1 cellular context compared by ENCODE assay signal in genomic region chr1:70410604-70411359, GRCh38.
TF ChIP-seq lines count a peak whose summit lies in the region.

TSS of gene CTH (plus strand) at chr1:70411268. CDS start at chr1:70411416, 148 bp downstream.

TF ChIP-seq in HEK293, 187 proteins besides CTCF, POLR2A, EP300 and RAD21 (continued from another document and continues in another):
- TF ChIP-seq, protein P1, sequence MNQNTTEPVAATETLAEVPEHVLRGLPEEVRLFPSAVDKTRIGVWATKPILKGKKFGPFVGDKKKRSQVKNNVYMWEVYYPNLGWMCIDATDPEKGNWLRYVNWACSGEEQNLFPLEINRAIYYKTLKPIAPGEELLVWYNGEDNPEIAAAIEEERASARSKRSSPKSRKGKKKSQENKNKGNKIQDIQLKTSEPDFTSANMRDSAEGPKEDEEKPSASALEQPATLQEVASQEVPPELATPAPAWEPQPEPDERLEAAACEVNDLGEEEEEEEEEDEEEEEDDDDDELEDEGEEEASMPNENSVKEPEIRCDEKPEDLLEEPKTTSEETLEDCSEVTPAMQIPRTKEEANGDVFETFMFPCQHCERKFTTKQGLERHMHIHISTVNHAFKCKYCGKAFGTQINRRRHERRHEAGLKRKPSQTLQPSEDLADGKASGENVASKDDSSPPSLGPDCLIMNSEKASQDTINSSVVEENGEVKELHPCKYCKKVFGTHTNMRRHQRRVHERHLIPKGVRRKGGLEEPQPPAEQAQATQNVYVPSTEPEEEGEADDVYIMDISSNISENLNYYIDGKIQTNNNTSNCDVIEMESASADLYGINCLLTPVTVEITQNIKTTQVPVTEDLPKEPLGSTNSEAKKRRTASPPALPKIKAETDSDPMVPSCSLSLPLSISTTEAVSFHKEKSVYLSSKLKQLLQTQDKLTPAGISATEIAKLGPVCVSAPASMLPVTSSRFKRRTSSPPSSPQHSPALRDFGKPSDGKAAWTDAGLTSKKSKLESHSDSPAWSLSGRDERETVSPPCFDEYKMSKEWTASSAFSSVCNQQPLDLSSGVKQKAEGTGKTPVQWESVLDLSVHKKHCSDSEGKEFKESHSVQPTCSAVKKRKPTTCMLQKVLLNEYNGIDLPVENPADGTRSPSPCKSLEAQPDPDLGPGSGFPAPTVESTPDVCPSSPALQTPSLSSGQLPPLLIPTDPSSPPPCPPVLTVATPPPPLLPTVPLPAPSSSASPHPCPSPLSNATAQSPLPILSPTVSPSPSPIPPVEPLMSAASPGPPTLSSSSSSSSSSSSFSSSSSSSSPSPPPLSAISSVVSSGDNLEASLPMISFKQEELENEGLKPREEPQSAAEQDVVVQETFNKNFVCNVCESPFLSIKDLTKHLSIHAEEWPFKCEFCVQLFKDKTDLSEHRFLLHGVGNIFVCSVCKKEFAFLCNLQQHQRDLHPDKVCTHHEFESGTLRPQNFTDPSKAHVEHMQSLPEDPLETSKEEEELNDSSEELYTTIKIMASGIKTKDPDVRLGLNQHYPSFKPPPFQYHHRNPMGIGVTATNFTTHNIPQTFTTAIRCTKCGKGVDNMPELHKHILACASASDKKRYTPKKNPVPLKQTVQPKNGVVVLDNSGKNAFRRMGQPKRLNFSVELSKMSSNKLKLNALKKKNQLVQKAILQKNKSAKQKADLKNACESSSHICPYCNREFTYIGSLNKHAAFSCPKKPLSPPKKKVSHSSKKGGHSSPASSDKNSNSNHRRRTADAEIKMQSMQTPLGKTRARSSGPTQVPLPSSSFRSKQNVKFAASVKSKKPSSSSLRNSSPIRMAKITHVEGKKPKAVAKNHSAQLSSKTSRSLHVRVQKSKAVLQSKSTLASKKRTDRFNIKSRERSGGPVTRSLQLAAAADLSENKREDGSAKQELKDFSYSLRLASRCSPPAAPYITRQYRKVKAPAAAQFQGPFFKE (tag by site-specific recombination; IDR thresholded peaks at IDR 0.05; ENCODE audit: borderline replicate concordance), result no peak
- TF ChIP-seq KLF9 (tag by site-specific recombination; IDR thresholded peaks at IDR 0.05; ENCODE audit: low read depth) (peak; percentile 57; the same call in 1 of the 2 replicates), ZNF311 (tag by site-specific recombination; IDR thresholded peaks at IDR 0.05; ENCODE audit: borderline replicate concordance) (no peak), ZNF138 (tag by site-specific recombination; IDR thresholded peaks at IDR 0.05; ENCODE audit: borderline replicate concordance) (no peak), MZF1 (tag by site-specific recombination; IDR thresholded peaks at IDR 0.05; ENCODE audit: borderline replicate concordance) (no peak), ZNF664 (tag by site-specific recombination; IDR thresholded peaks at IDR 0.05) (no peak), OSR2 (tag by site-specific recombination; IDR thresholded peaks at IDR 0.05) (peak; percentile 73), ZNF621 (tag by site-specific recombination; IDR thresholded peaks at IDR 0.05) (no peak), ZNF624 (tag by site-specific recombination; IDR thresholded peaks at IDR 0.05) (no peak), GLIS2 (tag by site-specific recombination; IDR thresholded peaks at IDR 0.05) (peak; percentile 97), ZNF529 (tag by site-specific recombination; IDR thresholded peaks at IDR 0.05; ENCODE audit: insufficient replicate concordance) (no peak), GLI4 (tag by site-specific recombination; IDR thresholded peaks at IDR 0.05) (no peak), ZNF514 (tag by site-specific recombination; IDR thresholded peaks at IDR 0.05) (no peak), SP2 (tag by site-specific recombination; IDR thresholded peaks at IDR 0.05) (peak; percentile 92), KLF1 (tag by site-specific recombination; IDR thresholded peaks at IDR 0.05) (peak; percentile 80; the same call in 1 of the 2 replicates), ZNF426 (tag by site-specific recombination; IDR thresholded peaks at IDR 0.05) (no peak), EGR2 (tag by site-specific recombination; IDR thresholded peaks at IDR 0.05; ENCODE audit: low read depth) (no peak), ZNF184 (tag by site-specific recombination; IDR thresholded peaks at IDR 0.05) (no peak), ZNF776 (tag by site-specific recombination; IDR thresholded peaks at IDR 0.05; ENCODE audit: borderline replicate concordance) (no peak), ZNF350 (tag by site-specific recombination; IDR thresholded peaks at IDR 0.05) (no peak), ZNF600 (tag by site-specific recombination; IDR thresholded peaks at IDR 0.05) (peak; percentile 95), ZNF146 (tag by site-specific recombination; IDR thresholded peaks at IDR 0.05) (no peak), ZNF132 (tag by site-specific recombination; IDR thresholded peaks at IDR 0.05; ENCODE audit: borderline replicate concordance) (no peak), HIC1 (tag by site-specific recombination; IDR thresholded peaks at IDR 0.05) (peak; percentile 92), ZNF571 (tag by site-specific recombination; IDR thresholded peaks at IDR 0.05) (no peak), PBX3 (CRISPR knock-in tag; IDR thresholded peaks at IDR 0.05) (no peak), WT1 (tag by site-specific recombination; IDR thresholded peaks at IDR 0.05) (peak; percentile 61), ZNF843 (tag by site-specific recombination; IDR thresholded peaks at IDR 0.05) (no peak; the same call in 1 of the 2 replicates), ZNF324 (tag by site-specific recombination; IDR thresholded peaks at IDR 0.05) (no peak), ZNF558 (tag by site-specific recombination; IDR thresholded peaks at IDR 0.05) (0 out of 2 replicates have a peak, but pooled peaks have one; percentile 22), ZNF274 (IDR thresholded peaks at IDR 0.05; ENCODE audit: low read length) (no peak), ZNF274 (tag by site-specific recombination; IDR thresholded peaks at IDR 0.05; ENCODE audit: borderline replicate concordance) (no peak), MEIS1 (CRISPR knock-in tag; IDR thresholded peaks at IDR 0.05; ENCODE audit: borderline replicate concordance) (no peak), SALL2 (tag by site-specific recombination; IDR thresholded peaks at IDR 0.05; ENCODE audit: borderline replicate concordance) (no peak), ZSCAN4 (tag by site-specific recombination; IDR thresholded peaks at IDR 0.05) (no peak), ZNF510 (tag by site-specific recombination; IDR thresholded peaks at IDR 0.05; ENCODE audit: insufficient replicate concordance) (no peak), ZNF521 (tag by site-specific recombination; IDR thresholded peaks at IDR 0.05) (no peak)
- TF ChIP-seq, protein P2, sequence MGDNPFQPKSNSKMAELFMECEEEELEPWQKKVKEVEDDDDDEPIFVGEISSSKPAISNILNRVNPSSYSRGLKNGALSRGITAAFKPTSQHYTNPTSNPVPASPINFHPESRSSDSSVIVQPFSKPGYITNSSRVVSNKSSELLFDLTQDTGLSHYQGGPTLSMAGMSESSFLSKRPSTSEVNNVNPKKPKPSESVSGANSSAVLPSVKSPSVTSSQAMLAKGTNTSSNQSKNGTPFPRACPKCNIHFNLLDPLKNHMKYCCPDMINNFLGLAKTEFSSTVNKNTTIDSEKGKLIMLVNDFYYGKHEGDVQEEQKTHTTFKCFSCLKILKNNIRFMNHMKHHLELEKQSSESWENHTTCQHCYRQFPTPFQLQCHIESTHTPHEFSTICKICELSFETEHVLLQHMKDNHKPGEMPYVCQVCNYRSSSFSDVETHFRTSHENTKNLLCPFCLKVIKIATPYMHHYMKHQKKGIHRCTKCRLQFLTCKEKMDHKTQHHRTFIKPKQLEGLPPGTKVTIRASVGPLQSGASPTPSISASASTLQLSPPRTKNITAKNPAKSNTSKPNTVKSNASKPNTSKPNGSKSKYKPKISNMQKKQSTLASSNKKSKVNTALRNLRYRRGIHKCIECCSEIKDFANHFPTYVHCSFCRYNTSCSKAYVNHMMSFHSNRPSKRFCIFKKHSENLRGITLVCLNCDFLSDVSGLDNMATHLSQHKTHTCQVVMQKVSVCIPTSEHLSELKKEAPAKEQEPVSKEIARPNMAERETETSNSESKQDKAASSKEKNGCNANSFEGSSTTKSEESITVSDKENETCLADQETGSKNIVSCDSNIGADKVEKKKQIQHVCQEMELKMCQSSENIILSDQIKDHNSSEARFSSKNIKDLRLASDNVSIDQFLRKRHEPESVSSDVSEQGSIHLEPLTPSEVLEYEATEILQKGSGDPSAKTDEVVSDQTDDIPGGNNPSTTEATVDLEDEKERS (tag by site-specific recombination; IDR thresholded peaks at IDR 0.05), result no peak
- TF ChIP-seq, protein P3, sequence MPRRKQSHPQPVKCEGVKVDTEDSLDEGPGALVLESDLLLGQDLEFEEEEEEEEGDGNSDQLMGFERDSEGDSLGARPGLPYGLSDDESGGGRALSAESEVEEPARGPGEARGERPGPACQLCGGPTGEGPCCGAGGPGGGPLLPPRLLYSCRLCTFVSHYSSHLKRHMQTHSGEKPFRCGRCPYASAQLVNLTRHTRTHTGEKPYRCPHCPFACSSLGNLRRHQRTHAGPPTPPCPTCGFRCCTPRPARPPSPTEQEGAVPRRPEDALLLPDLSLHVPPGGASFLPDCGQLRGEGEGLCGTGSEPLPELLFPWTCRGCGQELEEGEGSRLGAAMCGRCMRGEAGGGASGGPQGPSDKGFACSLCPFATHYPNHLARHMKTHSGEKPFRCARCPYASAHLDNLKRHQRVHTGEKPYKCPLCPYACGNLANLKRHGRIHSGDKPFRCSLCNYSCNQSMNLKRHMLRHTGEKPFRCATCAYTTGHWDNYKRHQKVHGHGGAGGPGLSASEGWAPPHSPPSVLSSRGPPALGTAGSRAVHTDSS (tag by site-specific recombination; IDR thresholded peaks at IDR 0.05), result no peak
- TF ChIP-seq, protein P4, sequence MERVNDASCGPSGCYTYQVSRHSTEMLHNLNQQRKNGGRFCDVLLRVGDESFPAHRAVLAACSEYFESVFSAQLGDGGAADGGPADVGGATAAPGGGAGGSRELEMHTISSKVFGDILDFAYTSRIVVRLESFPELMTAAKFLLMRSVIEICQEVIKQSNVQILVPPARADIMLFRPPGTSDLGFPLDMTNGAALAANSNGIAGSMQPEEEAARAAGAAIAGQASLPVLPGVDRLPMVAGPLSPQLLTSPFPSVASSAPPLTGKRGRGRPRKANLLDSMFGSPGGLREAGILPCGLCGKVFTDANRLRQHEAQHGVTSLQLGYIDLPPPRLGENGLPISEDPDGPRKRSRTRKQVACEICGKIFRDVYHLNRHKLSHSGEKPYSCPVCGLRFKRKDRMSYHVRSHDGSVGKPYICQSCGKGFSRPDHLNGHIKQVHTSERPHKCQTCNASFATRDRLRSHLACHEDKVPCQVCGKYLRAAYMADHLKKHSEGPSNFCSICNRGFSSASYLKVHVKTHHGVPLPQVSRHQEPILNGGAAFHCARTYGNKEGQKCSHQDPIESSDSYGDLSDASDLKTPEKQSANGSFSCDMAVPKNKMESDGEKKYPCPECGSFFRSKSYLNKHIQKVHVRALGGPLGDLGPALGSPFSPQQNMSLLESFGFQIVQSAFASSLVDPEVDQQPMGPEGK (tag by site-specific recombination; IDR thresholded peaks at IDR 0.05), result peak; percentile 76
- TF ChIP-seq, protein P5, sequence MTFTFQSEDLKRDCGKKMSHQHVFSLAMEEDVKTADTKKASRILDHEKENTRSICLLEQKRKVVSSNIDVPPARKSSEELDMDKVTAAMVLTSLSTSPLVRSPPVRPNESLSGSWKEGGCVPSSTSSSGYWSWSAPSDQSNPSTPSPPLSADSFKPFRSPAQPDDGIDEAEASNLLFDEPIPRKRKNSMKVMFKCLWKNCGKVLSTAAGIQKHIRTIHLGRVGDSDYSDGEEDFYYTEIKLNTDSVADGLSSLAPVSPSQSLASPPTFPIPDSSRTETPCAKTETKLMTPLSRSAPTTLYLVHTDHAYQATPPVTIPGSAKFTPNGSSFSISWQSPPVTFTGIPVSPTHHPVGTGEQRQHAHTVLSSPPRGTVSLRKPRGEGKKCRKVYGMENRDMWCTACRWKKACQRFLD (tag by site-specific recombination; IDR thresholded peaks at IDR 0.05), result no peak
